In the genomic region with DNA sequence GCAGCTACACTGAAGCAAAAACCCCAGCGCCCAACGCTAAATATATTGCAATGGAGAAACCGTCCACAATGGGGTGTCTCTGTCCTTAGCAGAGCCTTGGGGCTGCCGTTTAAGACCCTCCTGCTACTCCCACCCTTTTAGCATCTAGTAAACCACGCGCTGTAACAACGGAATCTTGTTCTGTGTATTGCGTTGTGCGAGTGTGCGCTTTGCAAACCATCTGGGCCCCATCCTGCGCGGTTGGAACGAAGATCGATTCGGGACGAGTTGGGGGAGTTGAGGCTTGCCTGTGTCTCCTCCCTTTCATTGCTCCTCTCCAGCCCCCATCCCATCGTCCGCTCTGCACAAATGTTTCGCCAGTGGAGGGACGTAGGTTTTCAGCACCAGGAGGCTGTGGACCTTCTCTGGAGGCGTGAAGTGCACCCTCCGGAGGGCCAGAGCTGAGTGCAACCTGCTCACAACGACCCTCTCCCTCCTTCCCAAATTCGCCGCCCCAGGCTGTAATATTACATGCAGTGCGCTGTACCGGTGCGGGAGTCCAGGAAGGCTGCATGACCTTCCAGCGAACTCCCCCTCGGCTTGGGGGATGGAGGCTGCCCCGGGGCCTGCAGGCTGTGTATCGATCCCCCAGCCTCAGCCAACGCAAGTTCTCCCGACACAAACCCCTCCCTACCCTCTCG, we compare ENCODE assay signal across 1 cellular context.
TF ChIP-seq lines count a peak whose summit lies in the region.

No MANE protein-coding gene starts in this region.

TF ChIP-seq in HepG2, 621 proteins besides CTCF, POLR2A, EP300 and RAD21 (continued from another document and continues in another):
- TF ChIP-seq, protein P1, sequence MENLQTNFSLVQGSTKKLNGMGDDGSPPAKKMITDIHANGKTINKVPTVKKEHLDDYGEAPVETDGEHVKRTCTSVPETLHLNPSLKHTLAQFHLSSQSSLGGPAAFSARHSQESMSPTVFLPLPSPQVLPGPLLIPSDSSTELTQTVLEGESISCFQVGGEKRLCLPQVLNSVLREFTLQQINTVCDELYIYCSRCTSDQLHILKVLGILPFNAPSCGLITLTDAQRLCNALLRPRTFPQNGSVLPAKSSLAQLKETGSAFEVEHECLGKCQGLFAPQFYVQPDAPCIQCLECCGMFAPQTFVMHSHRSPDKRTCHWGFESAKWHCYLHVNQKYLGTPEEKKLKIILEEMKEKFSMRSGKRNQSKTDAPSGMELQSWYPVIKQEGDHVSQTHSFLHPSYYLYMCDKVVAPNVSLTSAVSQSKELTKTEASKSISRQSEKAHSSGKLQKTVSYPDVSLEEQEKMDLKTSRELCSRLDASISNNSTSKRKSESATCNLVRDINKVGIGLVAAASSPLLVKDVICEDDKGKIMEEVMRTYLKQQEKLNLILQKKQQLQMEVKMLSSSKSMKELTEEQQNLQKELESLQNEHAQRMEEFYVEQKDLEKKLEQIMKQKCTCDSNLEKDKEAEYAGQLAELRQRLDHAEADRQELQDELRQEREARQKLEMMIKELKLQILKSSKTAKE (CRISPR knock-in tag; IDR thresholded peaks at IDR 0.05; ENCODE audit: borderline replicate concordance), result no peak
- TF ChIP-seq, protein P2, sequence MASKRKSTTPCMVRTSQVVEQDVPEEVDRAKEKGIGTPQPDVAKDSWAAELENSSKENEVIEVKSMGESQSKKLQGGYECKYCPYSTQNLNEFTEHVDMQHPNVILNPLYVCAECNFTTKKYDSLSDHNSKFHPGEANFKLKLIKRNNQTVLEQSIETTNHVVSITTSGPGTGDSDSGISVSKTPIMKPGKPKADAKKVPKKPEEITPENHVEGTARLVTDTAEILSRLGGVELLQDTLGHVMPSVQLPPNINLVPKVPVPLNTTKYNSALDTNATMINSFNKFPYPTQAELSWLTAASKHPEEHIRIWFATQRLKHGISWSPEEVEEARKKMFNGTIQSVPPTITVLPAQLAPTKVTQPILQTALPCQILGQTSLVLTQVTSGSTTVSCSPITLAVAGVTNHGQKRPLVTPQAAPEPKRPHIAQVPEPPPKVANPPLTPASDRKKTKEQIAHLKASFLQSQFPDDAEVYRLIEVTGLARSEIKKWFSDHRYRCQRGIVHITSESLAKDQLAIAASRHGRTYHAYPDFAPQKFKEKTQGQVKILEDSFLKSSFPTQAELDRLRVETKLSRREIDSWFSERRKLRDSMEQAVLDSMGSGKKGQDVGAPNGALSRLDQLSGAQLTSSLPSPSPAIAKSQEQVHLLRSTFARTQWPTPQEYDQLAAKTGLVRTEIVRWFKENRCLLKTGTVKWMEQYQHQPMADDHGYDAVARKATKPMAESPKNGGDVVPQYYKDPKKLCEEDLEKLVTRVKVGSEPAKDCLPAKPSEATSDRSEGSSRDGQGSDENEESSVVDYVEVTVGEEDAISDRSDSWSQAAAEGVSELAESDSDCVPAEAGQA (IDR thresholded peaks at IDR 0.05; ENCODE audit: low read depth), result no peak
- TF ChIP-seq, protein P2 (CRISPR knock-in tag; IDR thresholded peaks at IDR 0.05; ENCODE audit: borderline replicate concordance), result no peak
- TF ChIP-seq ZNF660 (CRISPR knock-in tag; IDR thresholded peaks at IDR 0.05; ENCODE audit: borderline replicate concordance, low read depth), result no peak
- TF ChIP-seq MEIS1 (CRISPR knock-in tag; IDR thresholded peaks at IDR 0.05; ENCODE audit: borderline replicate concordance), result peak; percentile 26; the same call in 1 of the 2 replicates
- TF ChIP-seq, protein P3, sequence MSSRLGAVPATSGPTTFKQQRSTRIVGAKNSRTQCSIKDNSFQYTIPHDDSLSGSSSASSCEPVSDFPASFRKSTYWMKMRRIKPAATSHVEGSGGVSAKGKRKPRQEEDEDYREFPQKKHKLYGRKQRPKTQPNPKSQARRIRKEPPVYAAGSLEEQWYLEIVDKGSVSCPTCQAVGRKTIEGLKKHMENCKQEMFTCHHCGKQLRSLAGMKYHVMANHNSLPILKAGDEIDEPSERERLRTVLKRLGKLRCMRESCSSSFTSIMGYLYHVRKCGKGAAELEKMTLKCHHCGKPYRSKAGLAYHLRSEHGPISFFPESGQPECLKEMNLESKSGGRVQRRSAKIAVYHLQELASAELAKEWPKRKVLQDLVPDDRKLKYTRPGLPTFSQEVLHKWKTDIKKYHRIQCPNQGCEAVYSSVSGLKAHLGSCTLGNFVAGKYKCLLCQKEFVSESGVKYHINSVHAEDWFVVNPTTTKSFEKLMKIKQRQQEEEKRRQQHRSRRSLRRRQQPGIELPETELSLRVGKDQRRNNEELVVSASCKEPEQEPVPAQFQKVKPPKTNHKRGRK (CRISPR knock-in tag; IDR thresholded peaks at IDR 0.05), result 0 out of 2 replicates have a peak, but pooled peaks have one; percentile 35
- TF ChIP-seq, protein P4, sequence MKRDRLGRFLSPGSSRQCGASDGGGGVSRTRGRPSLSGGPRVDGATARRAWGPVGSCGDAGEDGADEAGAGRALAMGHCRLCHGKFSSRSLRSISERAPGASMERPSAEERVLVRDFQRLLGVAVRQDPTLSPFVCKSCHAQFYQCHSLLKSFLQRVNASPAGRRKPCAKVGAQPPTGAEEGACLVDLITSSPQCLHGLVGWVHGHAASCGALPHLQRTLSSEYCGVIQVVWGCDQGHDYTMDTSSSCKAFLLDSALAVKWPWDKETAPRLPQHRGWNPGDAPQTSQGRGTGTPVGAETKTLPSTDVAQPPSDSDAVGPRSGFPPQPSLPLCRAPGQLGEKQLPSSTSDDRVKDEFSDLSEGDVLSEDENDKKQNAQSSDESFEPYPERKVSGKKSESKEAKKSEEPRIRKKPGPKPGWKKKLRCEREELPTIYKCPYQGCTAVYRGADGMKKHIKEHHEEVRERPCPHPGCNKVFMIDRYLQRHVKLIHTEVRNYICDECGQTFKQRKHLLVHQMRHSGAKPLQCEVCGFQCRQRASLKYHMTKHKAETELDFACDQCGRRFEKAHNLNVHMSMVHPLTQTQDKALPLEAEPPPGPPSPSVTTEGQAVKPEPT (CRISPR knock-in tag; IDR thresholded peaks at IDR 0.05; ENCODE audit: low read depth), result 0 out of 2 replicates have a peak, but pooled peaks have one; percentile 24
- peak; percentile 68; the same call in 1 of the 2 replicates for TF ChIP-seq FOXC1 (CRISPR knock-in tag; IDR thresholded peaks at IDR 0.05; ENCODE audit: borderline replicate concordance)
- TF ChIP-seq ZSCAN22 (CRISPR knock-in tag; IDR thresholded peaks at IDR 0.05), result no peak
- no peak for TF ChIP-seq HMG20A (CRISPR knock-in tag; IDR thresholded peaks at IDR 0.05; ENCODE audit: borderline replicate concordance)
- TF ChIP-seq, protein P5, sequence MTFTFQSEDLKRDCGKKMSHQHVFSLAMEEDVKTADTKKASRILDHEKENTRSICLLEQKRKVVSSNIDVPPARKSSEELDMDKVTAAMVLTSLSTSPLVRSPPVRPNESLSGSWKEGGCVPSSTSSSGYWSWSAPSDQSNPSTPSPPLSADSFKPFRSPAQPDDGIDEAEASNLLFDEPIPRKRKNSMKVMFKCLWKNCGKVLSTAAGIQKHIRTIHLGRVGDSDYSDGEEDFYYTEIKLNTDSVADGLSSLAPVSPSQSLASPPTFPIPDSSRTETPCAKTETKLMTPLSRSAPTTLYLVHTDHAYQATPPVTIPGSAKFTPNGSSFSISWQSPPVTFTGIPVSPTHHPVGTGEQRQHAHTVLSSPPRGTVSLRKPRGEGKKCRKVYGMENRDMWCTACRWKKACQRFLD (CRISPR knock-in tag; IDR thresholded peaks at IDR 0.05; ENCODE audit: borderline replicate concordance), result no peak
- no peak; the same call in 1 of the 2 replicates for TF ChIP-seq ZNF747 (CRISPR knock-in tag; IDR thresholded peaks at IDR 0.05; ENCODE audit: borderline replicate concordance)
- TF ChIP-seq ZNF44 (CRISPR knock-in tag; IDR thresholded peaks at IDR 0.05), result no peak
- 0 out of 2 replicates have a peak, but pooled peaks have one; percentile 56 for TF ChIP-seq TBX3 (IDR thresholded peaks at IDR 0.05; ENCODE audit: borderline replicate concordance)
- TF ChIP-seq EED (CRISPR knock-in tag; IDR thresholded peaks at IDR 0.05), result 0 out of 2 replicates have a peak, but pooled peaks have one; percentile 66
- TF ChIP-seq ZNF510 (CRISPR knock-in tag; IDR thresholded peaks at IDR 0.05; ENCODE audit: low read depth), result 0 out of 2 replicates have a peak, but pooled peaks have one; percentile 84
- TF ChIP-seq, protein P6, sequence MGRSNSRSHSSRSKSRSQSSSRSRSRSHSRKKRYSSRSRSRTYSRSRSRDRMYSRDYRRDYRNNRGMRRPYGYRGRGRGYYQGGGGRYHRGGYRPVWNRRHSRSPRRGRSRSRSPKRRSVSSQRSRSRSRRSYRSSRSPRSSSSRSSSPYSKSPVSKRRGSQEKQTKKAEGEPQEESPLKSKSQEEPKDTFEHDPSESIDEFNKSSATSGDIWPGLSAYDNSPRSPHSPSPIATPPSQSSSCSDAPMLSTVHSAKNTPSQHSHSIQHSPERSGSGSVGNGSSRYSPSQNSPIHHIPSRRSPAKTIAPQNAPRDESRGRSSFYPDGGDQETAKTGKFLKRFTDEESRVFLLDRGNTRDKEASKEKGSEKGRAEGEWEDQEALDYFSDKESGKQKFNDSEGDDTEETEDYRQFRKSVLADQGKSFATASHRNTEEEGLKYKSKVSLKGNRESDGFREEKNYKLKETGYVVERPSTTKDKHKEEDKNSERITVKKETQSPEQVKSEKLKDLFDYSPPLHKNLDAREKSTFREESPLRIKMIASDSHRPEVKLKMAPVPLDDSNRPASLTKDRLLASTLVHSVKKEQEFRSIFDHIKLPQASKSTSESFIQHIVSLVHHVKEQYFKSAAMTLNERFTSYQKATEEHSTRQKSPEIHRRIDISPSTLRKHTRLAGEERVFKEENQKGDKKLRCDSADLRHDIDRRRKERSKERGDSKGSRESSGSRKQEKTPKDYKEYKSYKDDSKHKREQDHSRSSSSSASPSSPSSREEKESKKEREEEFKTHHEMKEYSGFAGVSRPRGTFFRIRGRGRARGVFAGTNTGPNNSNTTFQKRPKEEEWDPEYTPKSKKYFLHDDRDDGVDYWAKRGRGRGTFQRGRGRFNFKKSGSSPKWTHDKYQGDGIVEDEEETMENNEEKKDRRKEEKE (IDR thresholded peaks at IDR 0.05), result no peak
- TF ChIP-seq, protein P7, sequence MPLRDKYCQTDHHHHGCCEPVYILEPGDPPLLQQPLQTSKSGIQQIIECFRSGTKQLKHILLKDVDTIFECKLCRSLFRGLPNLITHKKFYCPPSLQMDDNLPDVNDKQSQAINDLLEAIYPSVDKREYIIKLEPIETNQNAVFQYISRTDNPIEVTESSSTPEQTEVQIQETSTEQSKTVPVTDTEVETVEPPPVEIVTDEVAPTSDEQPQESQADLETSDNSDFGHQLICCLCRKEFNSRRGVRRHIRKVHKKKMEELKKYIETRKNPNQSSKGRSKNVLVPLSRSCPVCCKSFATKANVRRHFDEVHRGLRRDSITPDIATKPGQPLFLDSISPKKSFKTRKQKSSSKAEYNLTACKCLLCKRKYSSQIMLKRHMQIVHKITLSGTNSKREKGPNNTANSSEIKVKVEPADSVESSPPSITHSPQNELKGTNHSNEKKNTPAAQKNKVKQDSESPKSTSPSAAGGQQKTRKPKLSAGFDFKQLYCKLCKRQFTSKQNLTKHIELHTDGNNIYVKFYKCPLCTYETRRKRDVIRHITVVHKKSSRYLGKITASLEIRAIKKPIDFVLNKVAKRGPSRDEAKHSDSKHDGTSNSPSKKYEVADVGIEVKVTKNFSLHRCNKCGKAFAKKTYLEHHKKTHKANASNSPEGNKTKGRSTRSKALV (CRISPR knock-in tag; IDR thresholded peaks at IDR 0.05), result no peak
- no peak for TF ChIP-seq ZNF484 (CRISPR knock-in tag; IDR thresholded peaks at IDR 0.05; ENCODE audit: borderline replicate concordance, low read depth)
- no peak for TF ChIP-seq ZNF335 (CRISPR knock-in tag; IDR thresholded peaks at IDR 0.05)
- TF ChIP-seq SIN3B (IDR thresholded peaks at IDR 0.05; ENCODE audit: low read length), result no peak
- TF ChIP-seq, protein P8, sequence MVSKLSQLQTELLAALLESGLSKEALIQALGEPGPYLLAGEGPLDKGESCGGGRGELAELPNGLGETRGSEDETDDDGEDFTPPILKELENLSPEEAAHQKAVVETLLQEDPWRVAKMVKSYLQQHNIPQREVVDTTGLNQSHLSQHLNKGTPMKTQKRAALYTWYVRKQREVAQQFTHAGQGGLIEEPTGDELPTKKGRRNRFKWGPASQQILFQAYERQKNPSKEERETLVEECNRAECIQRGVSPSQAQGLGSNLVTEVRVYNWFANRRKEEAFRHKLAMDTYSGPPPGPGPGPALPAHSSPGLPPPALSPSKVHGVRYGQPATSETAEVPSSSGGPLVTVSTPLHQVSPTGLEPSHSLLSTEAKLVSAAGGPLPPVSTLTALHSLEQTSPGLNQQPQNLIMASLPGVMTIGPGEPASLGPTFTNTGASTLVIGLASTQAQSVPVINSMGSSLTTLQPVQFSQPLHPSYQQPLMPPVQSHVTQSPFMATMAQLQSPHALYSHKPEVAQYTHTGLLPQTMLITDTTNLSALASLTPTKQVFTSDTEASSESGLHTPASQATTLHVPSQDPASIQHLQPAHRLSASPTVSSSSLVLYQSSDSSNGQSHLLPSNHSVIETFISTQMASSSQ (IDR thresholded peaks at IDR 0.05; ENCODE audit: low read depth), result no peak
- TF ChIP-seq, protein P8 (CRISPR knock-in tag; IDR thresholded peaks at IDR 0.05; ENCODE audit: borderline replicate concordance), result no peak
- TF ChIP-seq MXD4 (CRISPR knock-in tag; IDR thresholded peaks at IDR 0.05), result no peak
- no peak; the same call in 1 of the 2 replicates for TF ChIP-seq SMAD3 (CRISPR knock-in tag; IDR thresholded peaks at IDR 0.05)
- TF ChIP-seq ZNF296 (CRISPR knock-in tag; conservative IDR thresholded peaks at IDR 0.05), result 0 out of 2 replicates have a peak, but pooled peaks have one; percentile 60
- no peak for TF ChIP-seq ZNF3 (CRISPR knock-in tag; IDR thresholded peaks at IDR 0.05)
- no peak for TF ChIP-seq IKZF1 (IDR thresholded peaks at IDR 0.05)
- no peak for TF ChIP-seq ZNF451 (CRISPR knock-in tag; IDR thresholded peaks at IDR 0.05)
- TF ChIP-seq ZNF34 (CRISPR knock-in tag; IDR thresholded peaks at IDR 0.05; ENCODE audit: borderline replicate concordance), result 0 out of 2 replicates have a peak, but pooled peaks have one; percentile 42
